8 cellular contexts compared by ENCODE assay signal in the genomic region with DNA sequence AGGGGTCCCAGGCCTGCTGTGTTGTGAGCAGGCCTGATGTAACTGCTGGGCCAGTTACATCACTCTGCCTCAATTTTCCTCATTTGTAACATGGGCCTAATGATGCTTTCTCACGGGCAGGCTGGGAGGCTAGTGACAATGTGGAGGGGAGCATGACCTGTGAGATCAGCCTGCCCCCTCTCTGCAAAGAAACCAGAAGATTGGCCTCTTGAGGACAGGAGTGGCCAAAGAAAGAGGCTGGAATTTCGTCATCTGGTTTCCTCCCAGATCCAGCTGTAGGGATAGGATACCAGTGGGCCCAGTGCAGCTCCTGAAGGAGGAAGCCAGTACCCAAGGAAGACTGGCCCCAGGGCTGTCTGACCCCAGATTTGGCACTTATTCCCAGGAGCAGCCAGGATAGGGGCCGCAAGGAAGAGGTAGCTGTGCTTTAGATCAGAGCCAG. TPM values are rescaled to one million over a fixed set of nuclear protein-coding genes. Genes with fewer than 3 reads are reported as not detected.
A peak's percentile ranks its signal among the peaks of the same experiment; 100 is the strongest.
DNase-seq lines count a peak whose midpoint lies in the region; ATAC-seq, FAIRE-seq and TF ChIP-seq lines count a peak whose summit lies in the region.

No MANE protein-coding gene starts in this region.

- peaks cover 12% of the 10 kb centered on the region in 2 experiments for H4K20me1 ChIP-seq in H1 (replicated peaks in 1 of 2; ENCODE audit: control insufficient read depth in 1 of 2, insufficient read depth in 2 of 2, low read length in 2 of 2)

- H3K36me3 Mint-ChIP-seq in naive thymus-derived CD8-positive, alpha-beta T cell: peaks cover 0 to 13% (median 4%) of the 10 kb centered on the region in 3 donors

- TF ChIP-seq RAD21 in H1 (IDR thresholded peaks at IDR 0.05 in 1 of 2, conservative IDR thresholded peaks at IDR 0.05 in 1 of 2; ENCODE audit: low read depth in 2 of 2, low read length in 2 of 2): no peak

- H3K27me3 Mint-ChIP-seq in naive thymus-derived CD8-positive, alpha-beta T cell: no peaks in the 10 kb centered on the region

- H2AK5ac ChIP-seq in H1 (ENCODE audit: low read depth, low read length): peak overlapping the region; percentile 99

- no peak for ATAC-seq in naive thymus-derived CD8-positive, alpha-beta T cell
- ATAC-seq in HG03139 (IDR thresholded peaks at IDR 0.05; ENCODE audit: unreplicated experiment) (no peak), HG02678 (IDR thresholded peaks at IDR 0.05; ENCODE audit: unreplicated experiment) (no peak), GM18858 (IDR thresholded peaks at IDR 0.05; ENCODE audit: unreplicated experiment) (no peak)

- H3K23ac ChIP-seq in H1 (ENCODE audit: insufficient read length): no peak overlapping the region

- WGBS in H1 (ENCODE audit: extremely low coverage in 1 of 2, insufficient coverage in 1 of 2, insufficient read length in 1 of 2, insufficient replicate concordance in 2 of 2, low coverage in 1 of 2, low lambda C conversion rate in 2 of 2, missing lambda C conversion rate in 1 of 2), 2 experiments: 47% methylated on average over 3 of the region's 3 CpGs; no CpG with 5 or more reads in 1 of the 2 experiments

- peak overlapping the region in 3 of 4 experiments; percentile 53 to 99 (median 99); a peak in 5 of 7 replicates for H3K9ac ChIP-seq in H1 (replicated peaks in 1 of 4; ENCODE audit: extremely low read depth in 1 of 4, low read depth in 3 of 4, low read length in 3 of 4)

- peak overlapping the region; percentile 95 for H4K8ac ChIP-seq in H1 (ENCODE audit: extremely low read depth, insufficient read depth, low read length)

- H2BK20ac ChIP-seq in H1 (ENCODE audit: low read length): peak overlapping the region; percentile 98; the same call in 1 of the 2 replicates

- H3K23me2 ChIP-seq in H1 (ENCODE audit: low read depth, low read length): peaks cover 15% of the 10 kb centered on the region

- POLR2A ChIA-PET in H1 (lab: Charles Lee; ENCODE audit: partially characterized antibody): interaction anchor here (0.6 to 18.4 kb wide), 25 partner anchors 8 to 251 kb away, joined by 3 to 532 read pairs (median 5); a partner anchor contains a TSS
- POLR2A ChIA-PET in naive thymus-derived CD8-positive, alpha-beta T cell (lab: Charles Lee): interaction anchor here (0.6 to 8.9 kb wide), 10 partner anchors 14 to 97 kb away, joined by 3 to 166 read pairs (median 4); no protein-coding TSS in a partner anchor

- FAIRE-seq in H1 (lab: Jason Lieb, UNC): no peak

- TF ChIP-seq EP300 in H1 (IDR thresholded peaks at IDR 0.05; ENCODE audit: borderline replicate concordance in 1 of 2, low read depth in 2 of 2, low read length in 2 of 2): no peak

- H3K9me3 Mint-ChIP-seq in naive thymus-derived CD8-positive, alpha-beta T cell: no peaks in the 10 kb centered on the region

- no peaks in the 10 kb centered on the region for H3K9me3 ChIP-seq in H1 (ENCODE audit: insufficient read depth in 2 of 2, low read depth in 1 of 2, low read length in 1 of 2)

- H2BK15ac ChIP-seq in H1 (ENCODE audit: low read length): peak overlapping the region; percentile 92

- no peak overlapping the region for H3K14ac ChIP-seq in H1 (ENCODE audit: insufficient read length)

- peak overlapping the region; percentile 99 for H2BK12ac ChIP-seq in H1 (ENCODE audit: low read depth, low read length)

- H3K4me1 Mint-ChIP-seq in naive thymus-derived CD8-positive, alpha-beta T cell: peaks cover 34 to 73% (median 67%) of the 10 kb centered on the region in 4 donors

- no peak for DNase-seq in H1 (ENCODE audit: low read depth in 1 of 2, low spot score in 2 of 2)
- DNase-seq in naive thymus-derived CD8-positive, alpha-beta T cell: no peak
- no peak for DNase-seq in NK-92 treated with Interleukin-12 subunit alpha and Interleukin-12 subunit beta, amount 100 ng/mL, for 24 hours (lab: John Stamatoyannopoulos, UW)

- peak overlapping the region; percentile 60 for H3K56ac ChIP-seq in H1 (replicated peaks; ENCODE audit: insufficient read length, low read depth, low read length)

- peak overlapping the region; percentile 99 for H2BK5ac ChIP-seq in H1 (ENCODE audit: low read depth, low read length)

- peak overlapping the region; percentile 89 to 96 (median 92) for H3K4me3 Mint-ChIP-seq in naive thymus-derived CD8-positive, alpha-beta T cell

- peaks cover 0 to 2% (median 0%) of the 10 kb centered on the region in 4 experiments; a peak in 1 of 8 replicates for H3K36me3 ChIP-seq in H1 (ENCODE audit: control insufficient read depth in 2 of 4, insufficient read depth in 4 of 4, low read length in 3 of 4)

- H2AFZ ChIP-seq in H1 (ENCODE audit: low read length): no peak overlapping the region

- H3K79me2 ChIP-seq in H1 (ENCODE audit: control insufficient read depth in 1 of 2, insufficient read depth in 2 of 2, low read length in 2 of 2): peaks cover 23 to 32% of the 10 kb centered on the region in 2 experiments

- H2BK120ac ChIP-seq in H1 (replicated peaks; ENCODE audit: low read depth, low read length): peak overlapping the region; percentile 39

- CTCF ChIA-PET in H1 (lab: Charles Lee; ENCODE audit: partially characterized antibody): interaction anchor here (0.6 to 6.6 kb wide), 13 partner anchors 9 to 197 kb away, joined by 3 to 66 read pairs (median 4); no protein-coding TSS in a partner anchor

- peak overlapping the region; percentile 78 for H3K27ac ChIP-seq in H1 (ENCODE audit: low read depth, low read length)

- peak overlapping the region; percentile 62 for H4K5ac ChIP-seq in H1 (ENCODE audit: insufficient read length, low read depth, low read length)

- H3K27me3 ChIP-seq in H1 (replicated peaks in 1 of 4; ENCODE audit: control insufficient read depth in 3 of 4, extremely low read depth in 1 of 4, insufficient read depth in 3 of 4, low read length in 3 of 4): no peaks in the 10 kb centered on the region

- H3K4ac ChIP-seq in H1 (replicated peaks; ENCODE audit: insufficient read length, low read depth, low read length): peak overlapping the region; percentile 72

- peak overlapping the region; percentile 92 for H4K91ac ChIP-seq in H1 (replicated peaks; ENCODE audit: insufficient read length, low read length)

- H3K4me1 ChIP-seq in H1 (replicated peaks in 1 of 4; ENCODE audit: control insufficient read depth in 3 of 4, insufficient read depth in 4 of 4, low read length in 3 of 4): peaks cover 19 to 48% (median 39%) of the 10 kb centered on the region in 4 experiments

- H3K79me1 ChIP-seq in H1 (ENCODE audit: low read depth, low read length): peaks cover 7% of the 10 kb centered on the region

- peak overlapping the region; percentile 79 to 86 for H3K4me2 ChIP-seq in H1 (ENCODE audit: insufficient read depth in 1 of 2, low read depth in 2 of 2, low read length in 2 of 2)

- H3K4me3 ChIP-seq in GM12875 (ENCODE audit: low read depth, low read length) (peak overlapping the region; percentile 89), H1 (ENCODE audit: extremely low read depth in 1 of 4, insufficient read depth in 2 of 4, low read depth in 3 of 4, low read length in 4 of 4) (peak overlapping the region in 2 of 4 experiments; percentile 81 to 96; a peak in 4 of 8 replicates)

- TF ChIP-seq POLR2A in H1 (IDR thresholded peaks at IDR 0.05; ENCODE audit: control extremely low read depth in 1 of 2, low read depth in 2 of 2, low read length in 2 of 2): no peak

- peak overlapping the region; percentile 94 for H3K18ac ChIP-seq in H1 (ENCODE audit: extremely low read depth, low read length)

- TF ChIP-seq CTCF in GM12875 (IDR thresholded peaks at IDR 0.05; ENCODE audit: borderline replicate concordance, insufficient read depth, low read depth, low read length): no peak
- no peak for TF ChIP-seq CTCF in H1 (IDR thresholded peaks at IDR 0.05; ENCODE audit: control extremely low read depth in 1 of 3, insufficient read depth in 1 of 3, low read depth in 1 of 3, low read length in 3 of 3)

- H3K27ac Mint-ChIP-seq in naive thymus-derived CD8-positive, alpha-beta T cell: peak overlapping the region; percentile 85 to 99 (median 98)

TF ChIP-seq in PFSK-1, 5 proteins besides CTCF, POLR2A, EP300 and RAD21 (continues in another document):
- no peak for TF ChIP-seq FOXP2 (optimal IDR thresholded peaks at IDR 0.05; ENCODE audit: borderline replicate concordance, extremely low read depth, extremely low read length, insufficient read depth)

TF ChIP-seq in H1, 55 proteins besides CTCF, POLR2A, EP300 and RAD21:
- peak; percentile 28; the same call in 1 of the 2 replicates for TF ChIP-seq TEAD4 (IDR thresholded peaks at IDR 0.05; ENCODE audit: low read depth, low read length)
- TF ChIP-seq, protein P1, sequence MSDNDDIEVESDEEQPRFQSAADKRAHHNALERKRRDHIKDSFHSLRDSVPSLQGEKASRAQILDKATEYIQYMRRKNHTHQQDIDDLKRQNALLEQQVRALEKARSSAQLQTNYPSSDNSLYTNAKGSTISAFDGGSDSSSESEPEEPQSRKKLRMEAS (IDR thresholded peaks at IDR 0.05): no peak
- peak; percentile 34; the same call in 1 of the 2 replicates for TF ChIP-seq CEBPB (IDR thresholded peaks at IDR 0.05; ENCODE audit: low read depth, low read length)
- TF ChIP-seq, protein P2, sequence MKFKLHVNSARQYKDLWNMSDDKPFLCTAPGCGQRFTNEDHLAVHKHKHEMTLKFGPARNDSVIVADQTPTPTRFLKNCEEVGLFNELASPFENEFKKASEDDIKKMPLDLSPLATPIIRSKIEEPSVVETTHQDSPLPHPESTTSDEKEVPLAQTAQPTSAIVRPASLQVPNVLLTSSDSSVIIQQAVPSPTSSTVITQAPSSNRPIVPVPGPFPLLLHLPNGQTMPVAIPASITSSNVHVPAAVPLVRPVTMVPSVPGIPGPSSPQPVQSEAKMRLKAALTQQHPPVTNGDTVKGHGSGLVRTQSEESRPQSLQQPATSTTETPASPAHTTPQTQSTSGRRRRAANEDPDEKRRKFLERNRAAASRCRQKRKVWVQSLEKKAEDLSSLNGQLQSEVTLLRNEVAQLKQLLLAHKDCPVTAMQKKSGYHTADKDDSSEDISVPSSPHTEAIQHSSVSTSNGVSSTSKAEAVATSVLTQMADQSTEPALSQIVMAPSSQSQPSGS (IDR thresholded peaks at IDR 0.05; ENCODE audit: low read length): peak; percentile 55; the same call in 1 of the 2 replicates

RNA-seq across cellular contexts. Expression of a gene that starts 0.6 kb away (rescaled TPM):
- polyA plus RNA-seq in PFSK-1 (2012; ENCODE audit: insufficient read length, low read depth): 241 TPM
- 69.9 and 70.8 TPM in 2 replicates for total RNA-seq in H1 (2021; fragmentation: NEBNext Ultra II Directional; extraction: Animal tissue kit (Norgen Biotek cat#: 25700))
- polyA plus RNA-seq in H1 (2011; rRNA removed): 28.6 and 64.6 TPM in 2 replicates
- polyA plus RNA-seq in H1 (2011; cell fraction: cytosol; rRNA removed): 34.1 TPM
- 270 TPM for polyA plus RNA-seq in H1 (2011; cell fraction: nucleus; rRNA removed)
- polyA plus RNA-seq in H1 (2012, experiment 1 of 2): 45.2 to 64.7 TPM (median 53.7 TPM) in 4 replicates
- polyA plus RNA-seq in H1 (2012, experiment 2 of 2): 36.4 TPM
- 88.4 TPM for polyA plus RNA-seq in H1 (2013, experiment 1 of 2)
- 76.5 TPM for polyA plus RNA-seq in H1 (2013, experiment 2 of 2)
- polyA minus RNA-seq in H1 (2011; rRNA and poly(A)+ RNA removed): 21.0 and 35.5 TPM in 2 replicates
- polyA minus RNA-seq in H1 (2011; cell fraction: cytosol; rRNA and poly(A)+ RNA removed): 60.1 TPM
- 90.1 TPM for polyA minus RNA-seq in H1 (2011; cell fraction: nucleus; rRNA and poly(A)+ RNA removed)
- 10 to 100 TPM; 40.6 to 43.8 TPM for total RNA-seq in naive thymus-derived CD8-positive, alpha-beta T cell
- 10 to 100 TPM; 16.3 to 57.0 (median 44.8) TPM for polyA plus RNA-seq in naive thymus-derived CD8-positive, alpha-beta T cell
